10 cellular contexts compared by ENCODE assay signal in the genomic region with DNA sequence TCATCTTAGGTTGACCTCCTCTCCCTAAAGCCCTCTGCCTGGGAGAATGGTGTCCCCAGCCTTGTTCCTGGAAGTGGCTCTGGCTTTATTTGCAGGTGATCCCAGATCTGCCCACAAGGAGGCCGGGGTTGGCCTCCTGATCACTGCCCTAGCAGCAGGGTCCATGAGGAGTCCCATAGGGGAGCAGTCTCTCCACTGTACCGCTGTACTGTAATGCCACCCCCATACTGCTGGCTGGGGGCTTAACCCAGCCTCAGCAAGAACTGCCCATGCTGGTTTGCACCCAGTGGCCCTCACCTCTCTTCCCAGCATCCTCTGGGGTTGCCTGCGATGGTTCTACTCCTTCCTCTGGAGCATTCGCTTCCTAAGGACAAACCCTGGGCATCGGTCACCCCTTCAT. TPM values are rescaled to one million over a fixed set of nuclear protein-coding genes. Genes with fewer than 3 reads are reported as not detected.
A peak's percentile ranks its signal among the peaks of the same experiment; 100 is the strongest.
DNase-seq lines count a peak whose midpoint lies in the region; ATAC-seq and TF ChIP-seq lines count a peak whose summit lies in the region.
"Had no signal": no experiment of that assay in that cellular context is flagged by ENCODE, and none has a peak within 500 bp of the region (broad histone marks: within the 10 kb centered on the region; RNA-seq: fewer than 3 reads in every experiment).

No MANE protein-coding gene starts in this region.

- TF ChIP-seq CTCF in foreskin keratinocyte (conservative IDR thresholded peaks at IDR 0.05), result peak; percentile 33
- TF ChIP-seq CTCF in upper lobe of left lung (IDR thresholded peaks at IDR 0.05), result peak in 2 of 6 experiments; percentile 20 to 34

- DNase-seq in right cardiac atrium, result peak in 1 of 3 donors; percentile 30
- DNase-seq in left ventricle myocardium superior, result no peak
- peak; percentile 35 for DNase-seq in SK-N-DZ (ENCODE audit: low spot score)
- no peak for DNase-seq in foreskin keratinocyte
- DNase-seq in upper lobe of left lung, result peak in 1 of 2 donors; percentile 18
- DNase-seq in activated CD4-positive, alpha-beta memory T cell treated with anti-CD3 and anti-CD28 coated beads for 36 hours, result no peak
- DNase-seq: COR-L47; effector CD4-positive, alpha-beta T cell had no signal

- TF ChIP-seq POLR2A in upper lobe of left lung (IDR thresholded peaks at IDR 0.05), result no peak

- POLR2A ChIA-PET in activated CD4-positive, alpha-beta memory T cell treated with anti-CD3 and anti-CD28 coated beads for 36 hours (lab: Charles Lee), result no interaction called here

- no peak overlapping the region for H3K4me3 ChIP-seq in right cardiac atrium (ENCODE audit: low read length)
- H3K4me3 ChIP-seq in upper lobe of left lung, result no peak overlapping the region

- WGBS in right cardiac atrium, result 87% methylated on average over 5 of the region's 5 CpGs
- WGBS in upper lobe of left lung, 2 donors, result 96 to 100% methylated on average over 1 to 4 of the region's 5 CpGs

- H3K27me3 ChIP-seq in right cardiac atrium (ENCODE audit: control insufficient read depth, insufficient read depth), result no peaks in the 10 kb centered on the region
- H3K27me3 ChIP-seq in foreskin keratinocyte, result no peaks in the 10 kb centered on the region
- no peaks in the 10 kb centered on the region for H3K27me3 ChIP-seq in upper lobe of left lung

- no peaks in the 10 kb centered on the region for H3K36me3 Mint-ChIP-seq in activated CD4-positive, alpha-beta memory T cell treated with anti-CD3 and anti-CD28 coated beads for 36 hours

- H3K36me3 ChIP-seq in upper lobe of left lung, result peaks cover 0 to 12% (median 1%) of the 10 kb centered on the region in 4 donors

- no peaks in the 10 kb centered on the region for H3K9me3 ChIP-seq in right cardiac atrium (ENCODE audit: control insufficient read depth, low read length)
- H3K9me3 ChIP-seq in upper lobe of left lung, result no peaks in the 10 kb centered on the region

- no peaks in the 10 kb centered on the region for H3K9me3 Mint-ChIP-seq in activated CD4-positive, alpha-beta memory T cell treated with anti-CD3 and anti-CD28 coated beads for 36 hours

- no peak for TF ChIP-seq EP300 in upper lobe of left lung (IDR thresholded peaks at IDR 0.05)

- H3K27me3 Mint-ChIP-seq in activated CD4-positive, alpha-beta memory T cell treated with anti-CD3 and anti-CD28 coated beads for 36 hours, result no peaks in the 10 kb centered on the region

- no peak overlapping the region for H3K4me3 Mint-ChIP-seq in activated CD4-positive, alpha-beta memory T cell treated with anti-CD3 and anti-CD28 coated beads for 36 hours

- H3K27ac ChIP-seq in right cardiac atrium (ENCODE audit: low read length) (peak overlapping the region; percentile 10), foreskin keratinocyte (no peak overlapping the region), upper lobe of left lung (peak overlapping the region; percentile 43 to 82 (median 60))

- no peak overlapping the region for H3K27ac Mint-ChIP-seq in activated CD4-positive, alpha-beta memory T cell treated with anti-CD3 and anti-CD28 coated beads for 36 hours

- peaks cover 8% of the 10 kb centered on the region for H3K4me1 ChIP-seq in right cardiac atrium (ENCODE audit: control insufficient read depth, insufficient read depth, low read length)
- H3K4me1 ChIP-seq in foreskin keratinocyte, result no peaks in the 10 kb centered on the region
- H3K4me1 ChIP-seq in upper lobe of left lung, result peaks cover 59 to 86% (median 72%) of the 10 kb centered on the region in 4 donors

- intact Hi-C loops in right cardiac atrium (cut with DNase I) (loop anchor here in 1 of 4 donors (10.0 kb wide), 1 partner anchor 52 kb away; the partner anchor contains the start of gene CPNE2), left ventricle myocardium superior (cut with micrococcal nuclease) (no loop called here)
- intact Hi-C loops in activated CD4-positive, alpha-beta memory T cell treated with anti-CD3 and anti-CD28 coated beads for 36 hours (cut with micrococcal nuclease), result no loop called here

- CTCF ChIA-PET in activated CD4-positive, alpha-beta memory T cell treated with anti-CD3 and anti-CD28 coated beads for 36 hours (lab: Charles Lee), result no interaction called here

- ATAC-seq in right cardiac atrium (no peak), left ventricle myocardium superior (no peak), foreskin keratinocyte (peak; percentile 35), upper lobe of left lung (ENCODE audit: low FRiP score in 2 of 2) (no peak), GM19452 (IDR thresholded peaks at IDR 0.05; ENCODE audit: unreplicated experiment) (no peak), HG03025 (IDR thresholded peaks at IDR 0.05; ENCODE audit: low FRiP score, unreplicated experiment) (no peak)

- peaks cover 20% of the 10 kb centered on the region for H3K4me1 Mint-ChIP-seq in activated CD4-positive, alpha-beta memory T cell treated with anti-CD3 and anti-CD28 coated beads for 36 hours (ENCODE audit: low read depth)

RNA-seq across cellular contexts. Expression of gene PSME3IP1, which starts 39.1 kb away (rescaled TPM):
- 10 to 100 TPM; 63.6 to 68.7 (median 65.0) TPM for total RNA-seq in right cardiac atrium
- polyA plus RNA-seq in right cardiac atrium, result 57.8 TPM
- 59.0 TPM for total RNA-seq in left ventricle myocardium superior
- polyA plus RNA-seq in SK-N-DZ (2014; cell fraction: cytosol; rRNA removed), result 164 and 204 TPM in 2 replicates
- 193 and 200 TPM in 2 replicates for polyA plus RNA-seq in SK-N-DZ (2014; cell fraction: nucleus; rRNA removed)
- 75.2 and 75.4 TPM in 2 replicates for total RNA-seq in foreskin keratinocyte
- 79.6 and 89.1 TPM in 2 replicates for polyA plus RNA-seq in foreskin keratinocyte
- total RNA-seq in upper lobe of left lung, result 100 to 1,000 TPM in 1 of 6 donors, 10 to 100 TPM in 5; 49.9 to 113 (median 75.2) TPM
- total RNA-seq in activated CD4-positive, alpha-beta memory T cell treated with anti-CD3 and anti-CD28 coated beads for 36 hours, result 100 to 1,000 TPM; 101 to 102 TPM

RNA-seq across cellular contexts. Expression of gene RSPRY1, which starts 39.4 kb away (rescaled TPM):
- 10 to 100 TPM; 13.7 to 21.1 (median 17.4) TPM for total RNA-seq in right cardiac atrium
- 7.3 TPM for polyA plus RNA-seq in right cardiac atrium
- 20.3 TPM for total RNA-seq in left ventricle myocardium superior
- polyA plus RNA-seq in SK-N-DZ (2014; cell fraction: cytosol; rRNA removed), result 50.0 and 52.9 TPM in 2 replicates
- 45.0 and 47.6 TPM in 2 replicates for polyA plus RNA-seq in SK-N-DZ (2014; cell fraction: nucleus; rRNA removed)
- total RNA-seq in foreskin keratinocyte, result 40.9 and 41.1 TPM in 2 replicates
- 10.6 and 12.2 TPM in 2 replicates for polyA plus RNA-seq in foreskin keratinocyte
- total RNA-seq in upper lobe of left lung, result 100 to 1,000 TPM in 1 of 6 donors, 10 to 100 TPM in 5; 26.9 to 102 (median 30.3) TPM
- total RNA-seq in activated CD4-positive, alpha-beta memory T cell treated with anti-CD3 and anti-CD28 coated beads for 36 hours, result 10 to 100 TPM; 31.5 to 33.3 TPM

RNA-seq across cellular contexts. Expression of gene CPNE2, which starts 54.4 kb away (rescaled TPM):
- total RNA-seq in right cardiac atrium, result 10 to 100 TPM; 13.4 to 16.3 (median 13.6) TPM
- polyA plus RNA-seq in right cardiac atrium, result 24.7 TPM
- total RNA-seq in left ventricle myocardium superior, result 11.2 TPM
- polyA plus RNA-seq in SK-N-DZ (2014; cell fraction: cytosol; rRNA removed), result 44.8 and 47.5 TPM in 2 replicates
- 25.9 and 29.3 TPM in 2 replicates for polyA plus RNA-seq in SK-N-DZ (2014; cell fraction: nucleus; rRNA removed)
- total RNA-seq in foreskin keratinocyte, result 22.9 and 23.5 TPM in 2 replicates
- 30.5 and 33.6 TPM in 2 replicates for polyA plus RNA-seq in foreskin keratinocyte
- 10 to 100 TPM; 39.4 to 58.7 (median 53.1) TPM for total RNA-seq in upper lobe of left lung
- total RNA-seq in activated CD4-positive, alpha-beta memory T cell treated with anti-CD3 and anti-CD28 coated beads for 36 hours, result 1 to 10 TPM; 7.3 to 8.1 TPM
